ENCODE assay signal across 10 cellular contexts in the genomic region with DNA sequence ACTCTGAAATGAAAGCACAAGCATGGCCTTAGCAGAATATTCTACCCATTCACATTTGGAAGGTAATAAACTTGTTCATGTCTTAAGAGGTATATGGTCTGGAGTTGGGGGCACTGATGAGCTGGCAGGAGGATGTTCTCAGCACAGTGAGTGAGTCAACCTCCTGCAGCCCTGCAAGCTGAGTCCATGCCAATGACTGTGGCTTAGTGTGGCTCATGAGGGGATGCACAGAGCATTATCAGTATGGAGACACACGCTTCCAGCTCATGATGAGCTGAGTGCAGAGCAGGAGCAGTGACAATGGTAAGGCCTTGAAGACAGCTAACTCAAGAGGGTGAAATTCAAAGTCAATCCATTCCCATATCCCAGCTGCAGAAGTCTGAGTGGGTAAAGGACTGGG.
DNase-seq lines count a peak whose midpoint lies in the region; ATAC-seq, FAIRE-seq and TF ChIP-seq lines count a peak whose summit lies in the region.
"Had no signal": no experiment of that assay in that cellular context is flagged by ENCODE, and none has a peak within 500 bp of the region (broad histone marks: within the 10 kb centered on the region; RNA-seq: fewer than 3 reads in every experiment).

No MANE protein-coding gene starts in this region.

- POLR2A ChIA-PET in A549 (lab: Yijun Ruan, JAX), result no interaction called here

- CTCF ChIA-PET in A549 (lab: Yijun Ruan, JAX), result interaction anchor here (2.0 to 2.1 kb wide), 2 partner anchors 55 to 254 kb away, joined by 5 to 9 read pairs; no protein-coding TSS in a partner anchor

- TF ChIP-seq POLR2A in A549 (IDR thresholded peaks at IDR 0.05; ENCODE audit: low read length), result no peak

- TF ChIP-seq EP300 in A549 (IDR thresholded peaks at IDR 0.05), result no peak

- no peak for TF ChIP-seq RAD21 in A549 (conservative IDR thresholded peaks at IDR 0.05 in 1 of 2, IDR thresholded peaks at IDR 0.05 in 1 of 2)

- H3K9me3 ChIP-seq in A549, result no peaks in the 10 kb centered on the region
- H3K9me3 ChIP-seq: neutrophil had no signal

- ATAC-seq in A549, result peak; percentile 59 to 75; a peak in 4 of 6 replicates
- ATAC-seq in activated naive CD4-positive, alpha-beta T cell treated with anti-CD3 and anti-CD28 coated beads, Interleukin-2, amount 50 U/mL, for 72 hours, result peak; percentile 41 to 78

- 0 out of 3 replicates have a peak, but pooled peaks cover 2% of the 10 kb centered on the region for H3K4me1 ChIP-seq in A549

- no peak overlapping the region for H3K4me3 ChIP-seq in A549

- DNase-seq in A549 (ENCODE audit: low read depth in 1 of 2, low spot score in 1 of 2) (peak in 1 of 2 experiments; percentile 18), H4 (ENCODE audit: low spot score) (peak; percentile 38), kidney tubule cell (ENCODE audit: low spot score) (peak; percentile 90), SHP77 (lab: John Stamatoyannopoulos, UW) (no peak), GM19238 (ENCODE audit: insufficient read length, low spot score) (no peak), D341Med (ENCODE audit: low spot score) (no peak)
- DNase-seq in activated naive CD4-positive, alpha-beta T cell treated with anti-CD3 and anti-CD28 coated beads, Interleukin-2, amount 50 U/mL, for 72 hours (ENCODE audit: low spot score in 2 of 2), result no peak
- no peak for DNase-seq in central memory CD4-positive, alpha-beta T cell
- DNase-seq: NCI-H1436 had no signal

- H3K9me3 Mint-ChIP-seq in activated naive CD4-positive, alpha-beta T cell treated with anti-CD3 and anti-CD28 coated beads, Interleukin-2, amount 50 U/mL, for 72 hours, result peaks cover 0 to under 1% of the 10 kb centered on the region in 2 donors

- 71% methylated on average over 1 of the region's 1 CpG for WGBS in A549 (ENCODE audit: missing lambda C conversion rate)

- TF ChIP-seq CTCF in A549 (IDR thresholded peaks at IDR 0.05), result no peak

- peaks cover 0 to 4% of the 10 kb centered on the region in 2 donors for H3K36me3 Mint-ChIP-seq in activated naive CD4-positive, alpha-beta T cell treated with anti-CD3 and anti-CD28 coated beads, Interleukin-2, amount 50 U/mL, for 72 hours

- H3K27ac Mint-ChIP-seq in activated naive CD4-positive, alpha-beta T cell treated with anti-CD3 and anti-CD28 coated beads, Interleukin-2, amount 50 U/mL, for 72 hours, result no peak overlapping the region

- FAIRE-seq in A549 (lab: Jason Lieb, UNC), result no peak

- H3K4me2 ChIP-seq in A549, result no peak overlapping the region

- no peak overlapping the region for H3K27ac ChIP-seq in A549
- H3K27ac ChIP-seq: neutrophil had no signal

TF ChIP-seq in A549, 52 proteins besides CTCF, POLR2A, EP300 and RAD21:
- no peak for TF ChIP-seq ZC3H11A (IDR thresholded peaks at IDR 0.05)
- no peak for TF ChIP-seq ZNF302 (CRISPR knock-in tag; IDR thresholded peaks at IDR 0.05)
- TF ChIP-seq JUN (IDR thresholded peaks at IDR 0.05), result no peak
- TF ChIP-seq CHD4 (IDR thresholded peaks at IDR 0.05; ENCODE audit: borderline replicate concordance), result no peak
- TF ChIP-seq, protein P1, sequence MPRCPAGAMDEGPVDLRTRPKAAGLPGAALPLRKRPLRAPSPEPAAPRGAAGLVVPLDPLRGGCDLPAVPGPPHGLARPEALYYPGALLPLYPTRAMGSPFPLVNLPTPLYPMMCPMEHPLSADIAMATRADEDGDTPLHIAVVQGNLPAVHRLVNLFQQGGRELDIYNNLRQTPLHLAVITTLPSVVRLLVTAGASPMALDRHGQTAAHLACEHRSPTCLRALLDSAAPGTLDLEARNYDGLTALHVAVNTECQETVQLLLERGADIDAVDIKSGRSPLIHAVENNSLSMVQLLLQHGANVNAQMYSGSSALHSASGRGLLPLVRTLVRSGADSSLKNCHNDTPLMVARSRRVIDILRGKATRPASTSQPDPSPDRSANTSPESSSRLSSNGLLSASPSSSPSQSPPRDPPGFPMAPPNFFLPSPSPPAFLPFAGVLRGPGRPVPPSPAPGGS (IDR thresholded peaks at IDR 0.05), result no peak
- no peak for TF ChIP-seq EHF (CRISPR knock-in tag; IDR thresholded peaks at IDR 0.05)
- TF ChIP-seq GATA3 (IDR thresholded peaks at IDR 0.05; ENCODE audit: borderline replicate concordance), result no peak
- no peak for TF ChIP-seq SREBF2 (IDR thresholded peaks at IDR 0.05)
- TF ChIP-seq FOSL2 (IDR thresholded peaks at IDR 0.05), result no peak
- TF ChIP-seq FOSL2 (CRISPR knock-in tag; IDR thresholded peaks at IDR 0.05), result no peak
- TF ChIP-seq MYC (IDR thresholded peaks at IDR 0.05; ENCODE audit: borderline replicate concordance, low read length), result no peak
- no peak for TF ChIP-seq KDM5A (IDR thresholded peaks at IDR 0.05)
- TF ChIP-seq CBX2 (IDR thresholded peaks at IDR 0.05; ENCODE audit: borderline replicate concordance, low read depth), result no peak
- no peak for TF ChIP-seq TFCP2L1 (CRISPR knock-in tag; IDR thresholded peaks at IDR 0.05)
- no peak for TF ChIP-seq HDAC2 (IDR thresholded peaks at IDR 0.05)
- no peak for TF ChIP-seq EHMT2 (IDR thresholded peaks at IDR 0.05; ENCODE audit: low read depth)
- TF ChIP-seq HOXA7 (CRISPR knock-in tag; IDR thresholded peaks at IDR 0.05), result no peak
- TF ChIP-seq, protein P2, sequence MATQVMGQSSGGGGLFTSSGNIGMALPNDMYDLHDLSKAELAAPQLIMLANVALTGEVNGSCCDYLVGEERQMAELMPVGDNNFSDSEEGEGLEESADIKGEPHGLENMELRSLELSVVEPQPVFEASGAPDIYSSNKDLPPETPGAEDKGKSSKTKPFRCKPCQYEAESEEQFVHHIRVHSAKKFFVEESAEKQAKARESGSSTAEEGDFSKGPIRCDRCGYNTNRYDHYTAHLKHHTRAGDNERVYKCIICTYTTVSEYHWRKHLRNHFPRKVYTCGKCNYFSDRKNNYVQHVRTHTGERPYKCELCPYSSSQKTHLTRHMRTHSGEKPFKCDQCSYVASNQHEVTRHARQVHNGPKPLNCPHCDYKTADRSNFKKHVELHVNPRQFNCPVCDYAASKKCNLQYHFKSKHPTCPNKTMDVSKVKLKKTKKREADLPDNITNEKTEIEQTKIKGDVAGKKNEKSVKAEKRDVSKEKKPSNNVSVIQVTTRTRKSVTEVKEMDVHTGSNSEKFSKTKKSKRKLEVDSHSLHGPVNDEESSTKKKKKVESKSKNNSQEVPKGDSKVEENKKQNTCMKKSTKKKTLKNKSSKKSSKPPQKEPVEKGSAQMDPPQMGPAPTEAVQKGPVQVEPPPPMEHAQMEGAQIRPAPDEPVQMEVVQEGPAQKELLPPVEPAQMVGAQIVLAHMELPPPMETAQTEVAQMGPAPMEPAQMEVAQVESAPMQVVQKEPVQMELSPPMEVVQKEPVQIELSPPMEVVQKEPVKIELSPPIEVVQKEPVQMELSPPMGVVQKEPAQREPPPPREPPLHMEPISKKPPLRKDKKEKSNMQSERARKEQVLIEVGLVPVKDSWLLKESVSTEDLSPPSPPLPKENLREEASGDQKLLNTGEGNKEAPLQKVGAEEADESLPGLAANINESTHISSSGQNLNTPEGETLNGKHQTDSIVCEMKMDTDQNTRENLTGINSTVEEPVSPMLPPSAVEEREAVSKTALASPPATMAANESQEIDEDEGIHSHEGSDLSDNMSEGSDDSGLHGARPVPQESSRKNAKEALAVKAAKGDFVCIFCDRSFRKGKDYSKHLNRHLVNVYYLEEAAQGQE (IDR thresholded peaks at IDR 0.05), result no peak
- no peak for TF ChIP-seq POLR2AphosphoS2 (conservative IDR thresholded peaks at IDR 0.05; ENCODE audit: low read length)

Comparison
In these comparisons a context has a peak if more than half of its experiments do, and no peak if none do; other contexts are left out.
1. DNase-seq: peak in H4 (single experiment) and kidney tubule cell (single experiment); none in activated naive CD4-positive, alpha-beta T cell treated with anti-CD3 and anti-CD28 coated beads, Interleukin-2, amount 50 U/mL, for 72 hours (0 of 2), SHP77 (0 of 2), central memory CD4-positive, alpha-beta T cell (single experiment), GM19238 (single experiment) and D341Med (single experiment).